In the genomic region with DNA sequence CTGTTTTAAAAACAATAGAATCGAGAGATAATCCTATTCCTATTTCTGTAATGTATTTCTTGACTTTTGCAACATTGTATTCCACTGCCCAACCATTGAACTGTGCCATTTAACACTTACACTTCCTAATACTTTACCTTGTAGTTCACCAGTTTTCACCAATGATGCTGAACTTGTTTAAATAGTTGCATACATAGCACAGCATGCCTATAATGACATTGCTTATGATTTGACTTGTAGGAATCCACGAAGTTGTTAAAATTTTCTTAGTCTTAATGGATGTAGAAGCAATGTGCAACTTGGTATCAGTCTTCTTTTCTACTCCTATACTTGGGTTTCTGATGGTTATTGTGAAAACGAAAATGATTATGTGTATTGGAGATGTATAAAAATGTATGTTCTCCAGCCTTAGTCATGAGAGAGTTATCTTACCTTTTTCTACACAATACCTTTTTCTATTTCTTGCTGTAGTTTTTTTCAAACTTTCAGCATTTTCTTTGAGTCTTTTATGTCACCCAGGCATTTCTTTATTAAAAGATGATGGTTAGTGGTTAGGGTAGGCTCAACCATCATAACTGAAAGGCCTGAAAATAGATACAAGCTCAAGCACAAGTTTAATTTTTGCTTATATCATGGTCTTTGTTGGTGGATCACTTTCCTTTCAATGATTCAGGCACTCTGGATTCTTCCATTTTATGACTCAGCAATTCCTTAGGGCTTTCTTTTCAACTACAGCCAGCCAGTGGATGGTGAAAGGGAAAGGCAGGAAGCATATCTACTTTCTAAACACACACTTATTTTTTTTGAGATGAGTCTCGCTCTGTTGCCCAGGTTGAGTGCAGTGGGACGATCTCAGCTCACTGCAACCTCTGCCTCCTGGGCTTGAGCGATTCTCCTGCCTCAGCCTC, we compare ENCODE assay signal across 10 cellular contexts. TPM values are rescaled to one million over a fixed set of nuclear protein-coding genes. Genes with fewer than 3 reads are reported as not detected.
A peak's percentile ranks its signal among the peaks of the same experiment; 100 is the strongest.
DNase-seq lines count a peak whose midpoint lies in the region; ATAC-seq, FAIRE-seq and TF ChIP-seq lines count a peak whose summit lies in the region.
"Had no signal": no experiment of that assay in that cellular context is flagged by ENCODE, and none has a peak within 500 bp of the region (broad histone marks: within the 10 kb centered on the region; RNA-seq: fewer than 3 reads in every experiment).

No MANE protein-coding gene starts in this region.

- peaks cover 18% of the 10 kb centered on the region for H3K4me1 Mint-ChIP-seq in astrocyte (ENCODE audit: low read depth, unreplicated experiment)
- H3K4me1 Mint-ChIP-seq in activated CD4-positive, alpha-beta memory T cell treated with anti-CD3 and anti-CD28 coated beads, Interleukin-2, amount 10 ng/mL, durations not matched to agents 7 days and 5 days, result peaks cover 3% of the 10 kb centered on the region
- peaks cover 3 to 18% (median 12%) of the 10 kb centered on the region in 4 donors for H3K4me1 Mint-ChIP-seq in CD4-positive, alpha-beta memory T cell

- H3K4me2 ChIP-seq in astrocyte (ENCODE audit: low read length), result peak overlapping the region; percentile 67

- peaks cover 9% of the 10 kb centered on the region for H3K4me1 ChIP-seq in astrocyte (ENCODE audit: insufficient read depth, low read length)
- H3K4me1 ChIP-seq in CD4-positive, alpha-beta memory T cell (ENCODE audit: insufficient read depth, low read length), result no peaks in the 10 kb centered on the region

- TF ChIP-seq CTCF in astrocyte (IDR thresholded peaks at IDR 0.05; ENCODE audit: insufficient read depth, low read depth, low read length), result no peak

- no peak overlapping the region for H3K4me3 Mint-ChIP-seq in astrocyte (ENCODE audit: unreplicated experiment)
- H3K4me3 Mint-ChIP-seq in activated CD4-positive, alpha-beta memory T cell treated with anti-CD3 and anti-CD28 coated beads, Interleukin-2, amount 10 ng/mL, durations not matched to agents 7 days and 5 days, result no peak overlapping the region
- no peak overlapping the region for H3K4me3 Mint-ChIP-seq in CD4-positive, alpha-beta memory T cell

- DNase-seq in astrocyte (ENCODE audit: low read depth) (peak; percentile 82), skeletal muscle cell (ENCODE audit: low read depth) (peak; percentile 83), HT-29 (ENCODE audit: low spot score) (no peak)
- no peak for DNase-seq in activated CD4-positive, alpha-beta memory T cell treated with anti-CD3 and anti-CD28 coated beads, Interleukin-2, amount 10 ng/mL, durations not matched to agents 7 days and 5 days
- no peak for DNase-seq in CD4-positive, alpha-beta memory T cell
- DNase-seq: cortex of kidney, upper lobe of left lung had no signal

- peak; percentile 71 for ATAC-seq in GM19023 (IDR thresholded peaks at IDR 0.05; ENCODE audit: unreplicated experiment)
- peak; percentile 86 for ATAC-seq in HG02973 (IDR thresholded peaks at IDR 0.05; ENCODE audit: unreplicated experiment)

- CTCF ChIA-PET in activated CD4-positive, alpha-beta memory T cell treated with anti-CD3 and anti-CD28 coated beads, Interleukin-2, amount 10 ng/mL, durations not matched to agents 7 days and 5 days (lab: Charles Lee), result no interaction called here
- CTCF ChIA-PET in CD4-positive, alpha-beta memory T cell (lab: Charles Lee; ENCODE audit: partially characterized antibody), result no interaction called here

- no peaks in the 10 kb centered on the region for H3K27me3 Mint-ChIP-seq in astrocyte (ENCODE audit: low read depth, unreplicated experiment)
- H3K27me3 Mint-ChIP-seq in activated CD4-positive, alpha-beta memory T cell treated with anti-CD3 and anti-CD28 coated beads, Interleukin-2, amount 10 ng/mL, durations not matched to agents 7 days and 5 days, result no peaks in the 10 kb centered on the region
- no peaks in the 10 kb centered on the region for H3K27me3 Mint-ChIP-seq in CD4-positive, alpha-beta memory T cell

- H3K36me3 Mint-ChIP-seq in astrocyte (ENCODE audit: low read depth, unreplicated experiment), result peaks cover 5% of the 10 kb centered on the region
- peaks cover 32% of the 10 kb centered on the region for H3K36me3 Mint-ChIP-seq in activated CD4-positive, alpha-beta memory T cell treated with anti-CD3 and anti-CD28 coated beads, Interleukin-2, amount 10 ng/mL, durations not matched to agents 7 days and 5 days (ENCODE audit: low read depth)
- peaks cover 5 to 16% of the 10 kb centered on the region in 2 donors for H3K36me3 Mint-ChIP-seq in CD4-positive, alpha-beta memory T cell

- peak overlapping the region; percentile 29 for H3K9ac ChIP-seq in astrocyte (ENCODE audit: low read length)

- H3K27ac ChIP-seq in astrocyte (ENCODE audit: low read depth, low read length), result peak overlapping the region; percentile 65
- no peak overlapping the region for H3K27ac ChIP-seq in CD4-positive, alpha-beta memory T cell (ENCODE audit: low read depth, low read length)
- H3K27ac ChIP-seq: SK-N-MC, upper lobe of left lung had no signal

- H3K27ac Mint-ChIP-seq in astrocyte (ENCODE audit: unreplicated experiment), result peak overlapping the region; percentile 67
- H3K27ac Mint-ChIP-seq in activated CD4-positive, alpha-beta memory T cell treated with anti-CD3 and anti-CD28 coated beads, Interleukin-2, amount 10 ng/mL, durations not matched to agents 7 days and 5 days, result no peak overlapping the region
- no peak overlapping the region for H3K27ac Mint-ChIP-seq in CD4-positive, alpha-beta memory T cell

- FAIRE-seq in astrocyte (lab: Jason Lieb, UNC), result peak; percentile 69

- H4K20me1 ChIP-seq in astrocyte (ENCODE audit: insufficient read depth, low read length), result no peaks in the 10 kb centered on the region

- H3K79me2 ChIP-seq in astrocyte (ENCODE audit: insufficient read depth, low read length), result peaks cover 49% of the 10 kb centered on the region

- H3K36me3 ChIP-seq in astrocyte (ENCODE audit: insufficient read depth, low read length), result no peaks in the 10 kb centered on the region
- no peaks in the 10 kb centered on the region for H3K36me3 ChIP-seq in CD4-positive, alpha-beta memory T cell (ENCODE audit: insufficient read depth, low read length)
- H3K36me3 ChIP-seq: upper lobe of left lung had no signal

- peak overlapping the region; percentile 34 for H2AFZ ChIP-seq in astrocyte (ENCODE audit: low read depth, low read length)

- intact Hi-C loops in CD4-positive, alpha-beta memory T cell (cut with micrococcal nuclease), result no loop called here

- H3K27me3 ChIP-seq in astrocyte (ENCODE audit: insufficient read depth, low read length), result no peaks in the 10 kb centered on the region
- no peaks in the 10 kb centered on the region for H3K27me3 ChIP-seq in CD4-positive, alpha-beta memory T cell (ENCODE audit: insufficient read depth, low read length)
- H3K27me3 ChIP-seq: upper lobe of left lung had no signal

- no peaks in the 10 kb centered on the region for H3K9me3 ChIP-seq in astrocyte (ENCODE audit: insufficient read depth, low read depth, low read length)
- no peaks in the 10 kb centered on the region for H3K9me3 ChIP-seq in CD4-positive, alpha-beta memory T cell (ENCODE audit: control insufficient read depth in 1 of 2, low read length in 2 of 2)
- H3K9me3 ChIP-seq: upper lobe of left lung had no signal

- H3K4me3 ChIP-seq in astrocyte (ENCODE audit: insufficient read depth, low read depth, low read length) (no peak overlapping the region), skeletal muscle cell (ENCODE audit: low read depth, low read length) (no peak overlapping the region)
- no peak overlapping the region for H3K4me3 ChIP-seq in CD4-positive, alpha-beta memory T cell (ENCODE audit: low read length in 2 of 2)
- H3K4me3 ChIP-seq: SK-N-MC, upper lobe of left lung had no signal

- POLR2A ChIA-PET in activated CD4-positive, alpha-beta memory T cell treated with anti-CD3 and anti-CD28 coated beads, Interleukin-2, amount 10 ng/mL, durations not matched to agents 7 days and 5 days (lab: Charles Lee), result no interaction called here
- POLR2A ChIA-PET in CD4-positive, alpha-beta memory T cell (lab: Charles Lee; ENCODE audit: partially characterized antibody), result no interaction called here

- H3K9me3 Mint-ChIP-seq in astrocyte (ENCODE audit: unreplicated experiment), result peaks cover 3% of the 10 kb centered on the region
- peaks cover 6% of the 10 kb centered on the region for H3K9me3 Mint-ChIP-seq in activated CD4-positive, alpha-beta memory T cell treated with anti-CD3 and anti-CD28 coated beads, Interleukin-2, amount 10 ng/mL, durations not matched to agents 7 days and 5 days
- peaks cover 0 to 1% (median 0%) of the 10 kb centered on the region in 8 donors for H3K9me3 Mint-ChIP-seq in CD4-positive, alpha-beta memory T cell

RNA-seq across cellular contexts. Expression of gene GPD2, which starts 9.4 kb away (rescaled TPM):
- 27.5 and 29.0 TPM in 2 replicates for total RNA-seq in astrocyte
- 30.4 and 33.2 TPM in 2 replicates for total RNA-seq in HT-29 (2014; rRNA removed; shearing (Covaris generic))
- 10 to 100 TPM; 20.5 to 27.3 TPM for total RNA-seq in activated CD4-positive, alpha-beta memory T cell treated with anti-CD3 and anti-CD28 coated beads, Interleukin-2, amount 10 ng/mL, durations not matched to agents 7 days and 5 days
- 10 to 100 TPM; 12.2 to 13.1 TPM for total RNA-seq in CD4-positive, alpha-beta memory T cell
- polyA plus RNA-seq in CD4-positive, alpha-beta memory T cell, result 1 to 10 TPM; 3.5 to 7.8 TPM

Comparison
In these comparisons a context has a peak if more than half of its experiments do, and no peak if none do; other contexts are left out.
1. DNase-seq: peak in astrocyte (single experiment) and skeletal muscle cell (single experiment); none in HT-29 (single experiment), activated CD4-positive, alpha-beta memory T cell treated with anti-CD3 and anti-CD28 coated beads, Interleukin-2, amount 10 ng/mL, durations not matched to agents 7 days and 5 days (single experiment) and CD4-positive, alpha-beta memory T cell (0 of 5).